1 cellular context compared by ENCODE assay signal in the genomic region with DNA sequence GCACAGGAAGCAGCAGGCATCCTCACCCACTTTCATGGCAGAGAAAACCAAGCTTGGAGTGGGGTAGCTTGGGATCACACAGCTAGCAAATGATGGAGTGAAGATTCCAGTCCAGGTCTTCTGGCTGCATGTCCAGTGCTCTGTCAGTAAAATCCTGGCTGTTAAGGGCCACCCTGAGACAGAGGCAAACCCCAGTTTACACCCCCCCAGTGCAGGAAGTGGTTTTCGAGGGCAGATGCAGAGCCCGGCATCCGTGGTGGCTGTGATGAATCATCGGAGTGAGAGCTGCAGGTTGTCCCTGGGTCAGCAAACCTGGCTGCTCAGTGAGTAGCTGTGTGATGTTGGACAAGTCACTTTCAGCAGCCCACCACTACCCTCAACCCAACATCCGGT.
TF ChIP-seq lines count a peak whose summit lies in the region.

No MANE protein-coding gene starts in this region.

TF ChIP-seq in SK-N-SH, 30 proteins besides CTCF, POLR2A, EP300 and RAD21 (continued from another document):
- TF ChIP-seq, protein P1, sequence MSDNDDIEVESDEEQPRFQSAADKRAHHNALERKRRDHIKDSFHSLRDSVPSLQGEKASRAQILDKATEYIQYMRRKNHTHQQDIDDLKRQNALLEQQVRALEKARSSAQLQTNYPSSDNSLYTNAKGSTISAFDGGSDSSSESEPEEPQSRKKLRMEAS (IDR thresholded peaks at IDR 0.05; ENCODE audit: low read depth): peak; percentile 85
- TF ChIP-seq FOSL2 (IDR thresholded peaks at IDR 0.05; ENCODE audit: borderline replicate concordance, low read depth): peak; percentile 94
- peak; percentile 69 for TF ChIP-seq ELF1 (IDR thresholded peaks at IDR 0.05)
- TF ChIP-seq SIN3A (IDR thresholded peaks at IDR 0.05; ENCODE audit: borderline replicate concordance, low read depth, low read length): peak; percentile 79; the same call in 1 of the 2 replicates
- TF ChIP-seq GABPA (IDR thresholded peaks at IDR 0.05; ENCODE audit: low read depth): peak; percentile 55
- TF ChIP-seq POLR2AphosphoS5 (IDR thresholded peaks at IDR 0.05; ENCODE audit: low read depth, low read length): peak; percentile 58; the same call in 1 of the 2 replicates
- TF ChIP-seq FOXJ3 (CRISPR knock-in tag; IDR thresholded peaks at IDR 0.05): no peak
- TF ChIP-seq MEF2A (IDR thresholded peaks at IDR 0.05; ENCODE audit: borderline replicate concordance, low read depth): no peak
- peak; percentile 38; the same call in 1 of the 2 replicates for TF ChIP-seq TAF1 (IDR thresholded peaks at IDR 0.05; ENCODE audit: borderline replicate concordance, low read depth, low read length)
- TF ChIP-seq MXI1 (IDR thresholded peaks at IDR 0.05; ENCODE audit: low read depth, low read length): no peak
- peak; percentile 77 for TF ChIP-seq NFIC (IDR thresholded peaks at IDR 0.05; ENCODE audit: borderline replicate concordance)
- TF ChIP-seq RFX5 (IDR thresholded peaks at IDR 0.05; ENCODE audit: low read length): no peak
- TF ChIP-seq, protein P2, sequence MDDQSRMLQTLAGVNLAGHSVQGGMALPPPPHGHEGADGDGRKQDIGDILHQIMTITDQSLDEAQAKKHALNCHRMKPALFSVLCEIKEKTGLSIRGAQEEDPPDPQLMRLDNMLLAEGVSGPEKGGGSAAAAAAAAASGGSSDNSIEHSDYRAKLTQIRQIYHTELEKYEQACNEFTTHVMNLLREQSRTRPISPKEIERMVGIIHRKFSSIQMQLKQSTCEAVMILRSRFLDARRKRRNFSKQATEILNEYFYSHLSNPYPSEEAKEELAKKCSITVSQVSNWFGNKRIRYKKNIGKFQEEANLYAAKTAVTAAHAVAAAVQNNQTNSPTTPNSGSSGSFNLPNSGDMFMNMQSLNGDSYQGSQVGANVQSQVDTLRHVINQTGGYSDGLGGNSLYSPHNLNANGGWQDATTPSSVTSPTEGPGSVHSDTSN (IDR thresholded peaks at IDR 0.05): peak; percentile 79
- TF ChIP-seq JUND (IDR thresholded peaks at IDR 0.05): peak; percentile 89
- peak; percentile 53; the same call in 1 of the 2 replicates for TF ChIP-seq YY1 (IDR thresholded peaks at IDR 0.05; ENCODE audit: low read depth)
- peak; percentile 97 for TF ChIP-seq RXRA (IDR thresholded peaks at IDR 0.05; ENCODE audit: borderline replicate concordance, low read depth)
- peak; percentile 92 for TF ChIP-seq TCF12 (IDR thresholded peaks at IDR 0.05)
- peak; percentile 83 for TF ChIP-seq TEAD4 (IDR thresholded peaks at IDR 0.05; ENCODE audit: borderline replicate concordance, insufficient read depth)
- TF ChIP-seq, protein P3, sequence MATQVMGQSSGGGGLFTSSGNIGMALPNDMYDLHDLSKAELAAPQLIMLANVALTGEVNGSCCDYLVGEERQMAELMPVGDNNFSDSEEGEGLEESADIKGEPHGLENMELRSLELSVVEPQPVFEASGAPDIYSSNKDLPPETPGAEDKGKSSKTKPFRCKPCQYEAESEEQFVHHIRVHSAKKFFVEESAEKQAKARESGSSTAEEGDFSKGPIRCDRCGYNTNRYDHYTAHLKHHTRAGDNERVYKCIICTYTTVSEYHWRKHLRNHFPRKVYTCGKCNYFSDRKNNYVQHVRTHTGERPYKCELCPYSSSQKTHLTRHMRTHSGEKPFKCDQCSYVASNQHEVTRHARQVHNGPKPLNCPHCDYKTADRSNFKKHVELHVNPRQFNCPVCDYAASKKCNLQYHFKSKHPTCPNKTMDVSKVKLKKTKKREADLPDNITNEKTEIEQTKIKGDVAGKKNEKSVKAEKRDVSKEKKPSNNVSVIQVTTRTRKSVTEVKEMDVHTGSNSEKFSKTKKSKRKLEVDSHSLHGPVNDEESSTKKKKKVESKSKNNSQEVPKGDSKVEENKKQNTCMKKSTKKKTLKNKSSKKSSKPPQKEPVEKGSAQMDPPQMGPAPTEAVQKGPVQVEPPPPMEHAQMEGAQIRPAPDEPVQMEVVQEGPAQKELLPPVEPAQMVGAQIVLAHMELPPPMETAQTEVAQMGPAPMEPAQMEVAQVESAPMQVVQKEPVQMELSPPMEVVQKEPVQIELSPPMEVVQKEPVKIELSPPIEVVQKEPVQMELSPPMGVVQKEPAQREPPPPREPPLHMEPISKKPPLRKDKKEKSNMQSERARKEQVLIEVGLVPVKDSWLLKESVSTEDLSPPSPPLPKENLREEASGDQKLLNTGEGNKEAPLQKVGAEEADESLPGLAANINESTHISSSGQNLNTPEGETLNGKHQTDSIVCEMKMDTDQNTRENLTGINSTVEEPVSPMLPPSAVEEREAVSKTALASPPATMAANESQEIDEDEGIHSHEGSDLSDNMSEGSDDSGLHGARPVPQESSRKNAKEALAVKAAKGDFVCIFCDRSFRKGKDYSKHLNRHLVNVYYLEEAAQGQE (IDR thresholded peaks at IDR 0.05; ENCODE audit: low read depth, low read length): peak; percentile 66
TF ChIP-seq in SK-N-SH: peak in this region for 17.
